ENCODE assay signal across 21 cellular contexts in genomic region chr3:67853520-67853919, GRCh38.
DNase-seq lines count a peak whose midpoint lies in the region; ATAC-seq lines count a peak whose summit lies in the region.
"Had no signal": no experiment of that assay in that cellular context is flagged by ENCODE, and none has a peak within 500 bp of the region (broad histone marks: within the 10 kb centered on the region; RNA-seq: fewer than 3 reads in every experiment).

No MANE protein-coding gene starts in this region.

- no peak for ATAC-seq in GM18502 (IDR thresholded peaks at IDR 0.05; ENCODE audit: poor library complexity, unreplicated experiment)
- ATAC-seq: GM12878 had no signal

- DNase-seq in kidney glomerular epithelial cell (lab: John Stamatoyannopoulos, UW) (peak; percentile 7), kidney tubule cell (ENCODE audit: low spot score) (peak; percentile 26), renal cortical epithelial cell (ENCODE audit: low read depth) (peak; percentile 2), islet precursor cell (no peak)
- DNase-seq: 8988T; ACHN; BE2C; C1 segment of cervical spinal cord; CD4-positive, alpha-beta memory T cell; CD4-positive, CD25-positive, alpha-beta regulatory T cell; CD8-positive, alpha-beta memory T cell; COR-L47; DMS 273 treated with DMSO at 0.1 percent for 48 hours; DMS153; DMS53; DMS79; DND-41; EL; GDM1 had no signal
